In genomic region chr6:30966154-30966553, GRCh38 we compare ENCODE assay signal across 1 cellular context.
TF ChIP-seq lines count a peak whose summit lies in the region.

No MANE protein-coding gene starts in this region.

TF ChIP-seq in HCT116, 20 proteins besides CTCF, POLR2A, EP300 and RAD21 (continued from another document):
- TF ChIP-seq ZBTB33 (IDR thresholded peaks at IDR 0.05; ENCODE audit: extremely low read depth, insufficient replicate concordance, low read length) (no peak), CEBPB (IDR thresholded peaks at IDR 0.05; ENCODE audit: low read depth) (no peak), EZH2 (IDR thresholded peaks at IDR 0.05) (no peak), SIN3A (IDR thresholded peaks at IDR 0.05; ENCODE audit: low read depth) (no peak), TCF7L2 (IDR thresholded peaks at IDR 0.05; ENCODE audit: borderline replicate concordance, extremely low read depth, insufficient read depth, insufficient read length) (no peak), JUND (IDR thresholded peaks at IDR 0.05) (no peak), ZFX (IDR thresholded peaks at IDR 0.05) (no peak), ZNF274 (IDR thresholded peaks at IDR 0.05; ENCODE audit: low read depth, low read length) (no peak), EGR1 (IDR thresholded peaks at IDR 0.05; ENCODE audit: low read depth) (no peak), ATF3 (IDR thresholded peaks at IDR 0.05) (no peak), EZH2phosphoT487 (IDR thresholded peaks at IDR 0.05; ENCODE audit: borderline replicate concordance) (no peak), ELF1 (IDR thresholded peaks at IDR 0.05; ENCODE audit: borderline replicate concordance, low read depth) (no peak), POLR2AphosphoS5 (IDR thresholded peaks at IDR 0.05; ENCODE audit: low read depth, low read length) (no peak)
